ENCODE assay signal across 38 cellular contexts in genomic region chr13:65028101-65028500, GRCh38.
"Had no signal": no experiment of that assay in that cellular context is flagged by ENCODE, and none has a peak within 500 bp of the region (broad histone marks: within the 10 kb centered on the region; RNA-seq: fewer than 3 reads in every experiment).

No MANE protein-coding gene starts in this region.

- H3K27me3 Mint-ChIP-seq: activated naive CD4-positive, alpha-beta T cell treated with anti-CD3 and anti-CD28 coated beads, Interleukin-2, amount 10 ng/mL, durations not matched to agents 7 days and 5 days; activated naive CD4-positive, alpha-beta T cell treated with anti-CD3 and anti-CD28 coated beads, Interleukin-2, amount 50 U/mL, for 24 hours; activated naive CD8-positive, alpha-beta T cell; activated naive CD8-positive, alpha-beta T cell treated with anti-CD3 and anti-CD28 coated beads for 36 hours; activated naive CD8-positive, alpha-beta T cell treated with anti-CD3 and anti-CD28 coated beads, Interleukin-2, amount 10 ng/mL, durations not matched to agents 7 days and 5 days; activated naive CD8-positive, alpha-beta T cell treated with anti-CD3 and anti-CD28 coated beads, Interleukin-2, amount 50 U/mL, for 24 hours; activated T-cell treated with anti-CD3 and anti-CD28 coated beads, Interleukin-2, amount 50 U/mL, for 24 hours; activated T-helper 17 cell treated with anti-CD3 and anti-CD28 coated beads, Interleukin-2, amount 50 U/mL, for 72 hours; central memory CD8-positive, alpha-beta T cell had no signal

- H3K27ac Mint-ChIP-seq: activated naive CD4-positive, alpha-beta T cell treated with anti-CD3 and anti-CD28 coated beads for 36 hours; activated naive CD4-positive, alpha-beta T cell treated with anti-CD3 and anti-CD28 coated beads, Interleukin-2, amount 10 ng/mL, durations not matched to agents 7 days and 5 days; activated naive CD4-positive, alpha-beta T cell treated with anti-CD3 and anti-CD28 coated beads, Interleukin-2, amount 50 U/mL, for 24 hours; activated naive CD4-positive, alpha-beta T cell treated with anti-CD3 and anti-CD28 coated beads, Interleukin-2, amount 50 U/mL, for 72 hours; activated naive CD8-positive, alpha-beta T cell; activated naive CD8-positive, alpha-beta T cell treated with anti-CD3 and anti-CD28 coated beads for 36 hours; activated naive CD8-positive, alpha-beta T cell treated with anti-CD3 and anti-CD28 coated beads, Interleukin-2, amount 10 ng/mL, durations not matched to agents 7 days and 5 days; activated naive CD8-positive, alpha-beta T cell treated with anti-CD3 and anti-CD28 coated beads, Interleukin-2, amount 50 U/mL, for 24 hours; activated T-cell treated with anti-CD3 and anti-CD28 coated beads, Interleukin-2, amount 50 U/mL, for 24 hours; activated T-cell treated with anti-CD3 and anti-CD28 coated beads, Interleukin-2, amount 50 U/mL, for 72 hours; activated T-helper 1 cell treated with anti-CD3 and anti-CD28 coated beads, Interleukin-12 subunit alpha, Interleukin-12 subunit beta, Interleukin-2, Interleukin-4 antibody, amounts not matched to agents 30 ng/mL and 10 ng/mL and 1 ng/mL, durations not matched to agents 14 hours and 24 hours and 36 hours; activated T-helper 17 cell treated with anti-CD3 and anti-CD28 coated beads, Interleukin-2, amount 50 U/mL, for 72 hours; activated T-helper 2 cell treated with anti-CD3 and anti-CD28 coated beads, Interferon-gamma antibody, Interleukin-2, Interleukin-4, amounts not matched to agents 10 μg/mL and 5 μg/mL and 100 μg/mL, durations not matched to agents 14 hours and 24 hours and 36 hours; brain had no signal

- H3K27ac ChIP-seq: adrenal gland, ascending aorta, body of pancreas, brain microvascular endothelial cell, breast epithelium, cardiac muscle cell had no signal

- FAIRE-seq: bronchial epithelial cell had no signal

- ATAC-seq: activated naive CD4-positive, alpha-beta T cell treated with anti-CD3 and anti-CD28 coated beads, Interleukin-2, amount 50 U/mL, for 72 hours; activated naive CD8-positive, alpha-beta T cell treated with anti-CD3 and anti-CD28 coated beads, Interleukin-2, amount 50 U/mL, for 24 hours; activated T-cell treated with anti-CD3 and anti-CD28 coated beads, Interleukin-2, amount 50 U/mL, for 4 hours; activated T-cell treated with anti-CD3 and anti-CD28 coated beads, Interleukin-2, amount 50 U/mL, for 72 hours; activated T-helper 17 cell treated with anti-CD3 and anti-CD28 coated beads, Interleukin-2, amount 50 U/mL, for 72 hours; body of pancreas had no signal

- DNase-seq: activated effector memory CD4-positive, alpha-beta T cell treated with anti-CD3 and anti-CD28 coated beads, Interleukin-2, amount 50 U/mL, for 16 hours; activated effector memory CD4-positive, alpha-beta T cell treated with Interleukin-2 at 50 U/mL for 16 hours; activated gamma-delta T cell; activated gamma-delta T cell treated with Interleukin-2 at 50 U/mL for 16 hours; activated naive CD4-positive, alpha-beta T cell; activated naive CD4-positive, alpha-beta T cell treated with anti-CD3 and anti-CD28 coated beads for 36 hours; activated naive CD4-positive, alpha-beta T cell treated with anti-CD3 and anti-CD28 coated beads, Interleukin-2, amount 10 ng/mL, durations not matched to agents 7 days and 5 days; activated naive CD4-positive, alpha-beta T cell treated with anti-CD3 and anti-CD28 coated beads, Interleukin-2, amount 50 U/mL, for 16 hours; activated naive CD4-positive, alpha-beta T cell treated with Interleukin-2 at 50 U/mL for 16 hours; activated naive CD8-positive, alpha-beta T cell treated with anti-CD3 and anti-CD28 coated beads for 36 hours; activated naive CD8-positive, alpha-beta T cell treated with anti-CD3 and anti-CD28 coated beads, Interleukin-2, amount 10 ng/mL, durations not matched to agents 7 days and 5 days; activated naive CD8-positive, alpha-beta T cell treated with anti-CD3 and anti-CD28 coated beads, Interleukin-2, amount 50 U/mL, for 24 hours; activated T-cell treated with anti-CD3 and anti-CD28 coated beads, Interleukin-2, amount 50 U/mL, for 24 hours; activated T-cell treated with anti-CD3 and anti-CD28 coated beads, Interleukin-2, amount 50 U/mL, for 4 hours; activated T-cell treated with anti-CD3 and anti-CD28 coated beads, Interleukin-2, amount 50 U/mL, for 48 hours; activated T-cell treated with anti-CD3 and anti-CD28 coated beads, Interleukin-2, amount 50 U/mL, for 72 hours; adrenal gland; amniotic stem cell; amygdala; anterior cingulate cortex; aorta; body of pancreas; brain microvascular endothelial cell; caudate nucleus; central memory CD4-positive, alpha-beta T cell; cerebellar nuclear complex had no signal

- H3K9me3 ChIP-seq: ascending aorta, body of pancreas, breast epithelium had no signal

- H3K36me3 ChIP-seq: adrenal gland, ascending aorta, brain microvascular endothelial cell, breast epithelium, cardiac muscle cell had no signal

- H3K4me1 Mint-ChIP-seq: activated naive CD4-positive, alpha-beta T cell treated with anti-CD3 and anti-CD28 coated beads, Interleukin-2, amount 10 ng/mL, durations not matched to agents 7 days and 5 days; activated naive CD4-positive, alpha-beta T cell treated with anti-CD3 and anti-CD28 coated beads, Interleukin-2, amount 50 U/mL, for 24 hours; activated naive CD8-positive, alpha-beta T cell treated with anti-CD3 and anti-CD28 coated beads for 36 hours; activated naive CD8-positive, alpha-beta T cell treated with anti-CD3 and anti-CD28 coated beads, Interleukin-2, amount 10 ng/mL, durations not matched to agents 7 days and 5 days; activated naive CD8-positive, alpha-beta T cell treated with anti-CD3 and anti-CD28 coated beads, Interleukin-2, amount 50 U/mL, for 24 hours; activated T-helper 17 cell treated with anti-CD3 and anti-CD28 coated beads, Interleukin-2, amount 50 U/mL, for 72 hours; brain; central memory CD8-positive, alpha-beta T cell had no signal

- H3K4me3 ChIP-seq: adrenal gland, ascending aorta, body of pancreas, breast epithelium, cardiac muscle cell had no signal

- H3K27me3 ChIP-seq: adrenal gland, ascending aorta, body of pancreas, brain microvascular endothelial cell, breast epithelium, cardiac muscle cell had no signal

- H3K4me3 Mint-ChIP-seq: activated naive CD4-positive, alpha-beta T cell treated with anti-CD3 and anti-CD28 coated beads for 36 hours; activated naive CD4-positive, alpha-beta T cell treated with anti-CD3 and anti-CD28 coated beads, Interleukin-2, amount 10 ng/mL, durations not matched to agents 7 days and 5 days; activated naive CD4-positive, alpha-beta T cell treated with anti-CD3 and anti-CD28 coated beads, Interleukin-2, amount 50 U/mL, for 24 hours; activated naive CD8-positive, alpha-beta T cell; activated naive CD8-positive, alpha-beta T cell treated with anti-CD3 and anti-CD28 coated beads for 36 hours; activated naive CD8-positive, alpha-beta T cell treated with anti-CD3 and anti-CD28 coated beads, Interleukin-2, amount 10 ng/mL, durations not matched to agents 7 days and 5 days; activated naive CD8-positive, alpha-beta T cell treated with anti-CD3 and anti-CD28 coated beads, Interleukin-2, amount 50 U/mL, for 24 hours; activated T-cell treated with anti-CD3 and anti-CD28 coated beads, Interleukin-2, amount 50 U/mL, for 24 hours; activated T-cell treated with anti-CD3 and anti-CD28 coated beads, Interleukin-2, amount 50 U/mL, for 4 hours; activated T-cell treated with anti-CD3 and anti-CD28 coated beads, Interleukin-2, amount 50 U/mL, for 72 hours; activated T-helper 1 cell treated with anti-CD3 and anti-CD28 coated beads, Interleukin-12 subunit alpha, Interleukin-12 subunit beta, Interleukin-2, Interleukin-4 antibody, amounts not matched to agents 30 ng/mL and 10 ng/mL and 1 ng/mL, durations not matched to agents 14 hours and 24 hours and 36 hours; activated T-helper 17 cell treated with anti-CD3 and anti-CD28 coated beads, Interleukin-2, amount 50 U/mL, for 72 hours; brain; central memory CD8-positive, alpha-beta T cell had no signal

- H3K36me3 Mint-ChIP-seq: activated naive CD4-positive, alpha-beta T cell treated with anti-CD3 and anti-CD28 coated beads, Interleukin-2, amount 10 ng/mL, durations not matched to agents 7 days and 5 days; activated naive CD4-positive, alpha-beta T cell treated with anti-CD3 and anti-CD28 coated beads, Interleukin-2, amount 50 U/mL, for 24 hours; activated naive CD8-positive, alpha-beta T cell; activated naive CD8-positive, alpha-beta T cell treated with anti-CD3 and anti-CD28 coated beads for 36 hours; activated naive CD8-positive, alpha-beta T cell treated with anti-CD3 and anti-CD28 coated beads, Interleukin-2, amount 10 ng/mL, durations not matched to agents 7 days and 5 days; brain had no signal

- H3K4me1 ChIP-seq: adrenal gland, ascending aorta, body of pancreas, breast epithelium had no signal
